ENCODE assay signal across 9 cellular contexts in the genomic region with DNA sequence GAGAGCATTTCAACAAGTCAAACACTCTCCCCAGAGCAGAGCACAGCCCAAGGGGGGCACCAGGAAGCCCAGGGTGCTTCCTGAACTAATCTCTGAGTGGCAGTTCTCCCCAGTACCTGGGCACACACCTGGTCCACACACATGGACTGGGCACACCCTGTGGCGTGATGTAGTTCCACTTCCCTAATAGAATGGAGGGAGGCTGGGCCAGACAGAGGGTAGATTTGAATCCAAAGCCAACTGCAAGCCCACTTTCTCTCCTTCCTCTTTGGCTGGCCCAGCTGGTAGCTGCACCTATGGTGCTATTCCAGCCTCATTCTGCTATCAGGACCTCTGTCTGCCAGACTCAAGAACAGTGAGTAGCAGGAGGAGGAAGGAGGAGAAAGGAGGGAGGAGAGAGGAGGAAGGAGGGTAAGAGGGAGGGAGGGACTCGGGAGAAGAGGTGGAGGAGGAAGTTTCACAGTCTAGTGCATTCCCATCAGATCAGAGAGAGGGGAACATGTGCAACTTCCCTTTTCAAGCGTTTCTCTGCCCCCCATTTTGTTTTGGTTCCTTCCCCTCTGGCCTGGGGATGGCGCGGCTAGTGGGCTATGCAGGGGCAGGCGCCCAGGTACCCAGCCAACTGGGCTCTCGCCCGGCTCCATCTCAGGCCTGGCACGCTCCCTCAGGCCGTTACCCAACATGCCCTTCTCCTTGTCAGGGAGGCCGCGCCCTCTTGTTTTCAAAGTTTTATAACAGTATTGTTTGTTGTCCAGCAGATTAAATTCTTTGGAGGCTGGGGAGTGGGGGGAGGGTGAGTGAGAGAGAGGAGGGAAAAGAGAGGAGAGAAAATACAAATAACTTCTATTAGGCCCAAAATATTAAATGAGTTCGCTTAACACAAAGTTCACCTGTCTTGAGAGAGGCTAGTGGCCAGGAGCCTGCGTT. TPM values are rescaled to one million over a fixed set of nuclear protein-coding genes. Genes with fewer than 3 reads are reported as not detected.
DNase-seq lines count a peak whose midpoint lies in the region; ATAC-seq and TF ChIP-seq lines count a peak whose summit lies in the region.
"Had no signal": no experiment of that assay in that cellular context is flagged by ENCODE, and none has a peak within 500 bp of the region (broad histone marks: within the 10 kb centered on the region; RNA-seq: fewer than 3 reads in every experiment).

No MANE protein-coding gene starts in this region.

- CTCF ChIA-PET in RWPE1 (lab: Yijun Ruan, JAX) = interaction anchor here (0.6 to 1.0 kb wide), 2 partner anchors 10 to 11 kb away, joined by 3 to 6 read pairs; no protein-coding TSS in a partner anchor

- DNase-seq in GDM1 (lab: John Stamatoyannopoulos, UW) = peak; percentile 48
- no peak for DNase-seq in RWPE1 (ENCODE audit: low spot score)
- no peak for DNase-seq in MG63
- no peak for DNase-seq in glutamatergic neuron
- no peak for DNase-seq in mesothelial cell of epicardium (ENCODE audit: low spot score in 2 of 2, unreplicated experiment in 2 of 2)

- ATAC-seq in esophagus mucosa (peak; percentile 69), HG02852 (IDR thresholded peaks at IDR 0.05; ENCODE audit: unreplicated experiment) (no peak)
- ATAC-seq: Panc1 had no signal

- no peaks in the 10 kb centered on the region for H3K27me3 ChIP-seq in rectal smooth muscle tissue (ENCODE audit: control insufficient read depth, insufficient read depth, low read length)
- no peaks in the 10 kb centered on the region for H3K27me3 ChIP-seq in MG63

- TF ChIP-seq CTCF in RWPE1 (conservative IDR thresholded peaks at IDR 0.05; ENCODE audit: low read depth) (no peak), glutamatergic neuron (IDR thresholded peaks at IDR 0.05; ENCODE audit: partially characterized antibody, unreplicated experiment) (no peak), mesothelial cell of epicardium (IDR thresholded peaks at IDR 0.05; ENCODE audit: unreplicated experiment) (no peak)

- H3K4me1 ChIP-seq in rectal smooth muscle tissue (ENCODE audit: control insufficient read depth, insufficient read depth, low read length) = peaks cover 51% of the 10 kb centered on the region

- H3K36me3 ChIP-seq in rectal smooth muscle tissue (ENCODE audit: control insufficient read depth, insufficient read depth, low read length) (peaks cover 68% of the 10 kb centered on the region), MG63 (peaks cover 39% of the 10 kb centered on the region)

- no peak overlapping the region for H3K9ac ChIP-seq in rectal smooth muscle tissue (ENCODE audit: low read length)

- peaks cover 4% of the 10 kb centered on the region for H3K27me3 Mint-ChIP-seq in glutamatergic neuron (ENCODE audit: unreplicated experiment)
- no peaks in the 10 kb centered on the region for H3K27me3 Mint-ChIP-seq in mesothelial cell of epicardium (ENCODE audit: low read depth)

- POLR2A ChIA-PET in RWPE1 (lab: Yijun Ruan, JAX; ENCODE audit: low non-redundant PET) = no interaction called here

- no peak overlapping the region for H3K4me3 Mint-ChIP-seq in glutamatergic neuron (ENCODE audit: unreplicated experiment)
- H3K4me3 Mint-ChIP-seq in mesothelial cell of epicardium = no peak overlapping the region

- peak overlapping the region; percentile 90 for H3K27ac ChIP-seq in RWPE1
- H3K27ac ChIP-seq in rectal smooth muscle tissue (ENCODE audit: low read depth, low read length) = peak overlapping the region; percentile 47

- H3K36me3 Mint-ChIP-seq in glutamatergic neuron (ENCODE audit: unreplicated experiment) (no peaks in the 10 kb centered on the region), mesothelial cell of epicardium (no peaks in the 10 kb centered on the region)

- H3K27ac Mint-ChIP-seq in glutamatergic neuron (ENCODE audit: unreplicated experiment) (no peak overlapping the region), mesothelial cell of epicardium (no peak overlapping the region)

- peaks cover 17% of the 10 kb centered on the region for H3K4me1 Mint-ChIP-seq in glutamatergic neuron (ENCODE audit: low read depth, unreplicated experiment)
- H3K4me1 Mint-ChIP-seq in mesothelial cell of epicardium = peaks cover 16% of the 10 kb centered on the region

- no peaks in the 10 kb centered on the region for H3K9me3 Mint-ChIP-seq in glutamatergic neuron (ENCODE audit: unreplicated experiment)
- H3K9me3 Mint-ChIP-seq in mesothelial cell of epicardium = no peaks in the 10 kb centered on the region

- H3K9me3 ChIP-seq in MG63 = no peaks in the 10 kb centered on the region

- H3K4me3 ChIP-seq in rectal smooth muscle tissue (ENCODE audit: low read length) = no peak overlapping the region
- no peak overlapping the region for H3K4me3 ChIP-seq in MG63

RNA-seq across cellular contexts. Expression of a gene that starts 55.8 kb away (rescaled TPM):
- 136 TPM for total RNA-seq in esophagus mucosa
- total RNA-seq in MG63 (2014; rRNA removed; shearing (Covaris generic); ENCODE audit: low replicate concordance) = 86.4 and 123 TPM in 2 replicates
- total RNA-seq in glutamatergic neuron (ENCODE audit: unreplicated experiment) = 188 TPM
- 223 to 228 TPM (median 224 TPM) in 3 replicates for total RNA-seq in mesothelial cell of epicardium
